Comparison of ENCODE assay signal across 12 cellular contexts in genomic region chr10:62056219-62056618, GRCh38.
DNase-seq lines count a peak whose midpoint lies in the region; TF ChIP-seq lines count a peak whose summit lies in the region.
"Had no signal": no experiment of that assay in that cellular context is flagged by ENCODE, and none has a peak within 500 bp of the region (broad histone marks: within the 10 kb centered on the region; RNA-seq: fewer than 3 reads in every experiment).

No MANE protein-coding gene starts in this region.

- peak overlapping the region; percentile 93 for H3K27ac Mint-ChIP-seq in activated naive CD4-positive, alpha-beta T cell treated with anti-CD3 and anti-CD28 coated beads, Interleukin-2, amount 50 U/mL, for 24 hours
- H3K27ac Mint-ChIP-seq in activated T-helper 2 cell treated with anti-CD3 and anti-CD28 coated beads, Interferon-gamma antibody, Interleukin-2, Interleukin-4, amounts not matched to agents 10 μg/mL and 5 μg/mL and 100 μg/mL, durations not matched to agents 14 hours and 24 hours and 36 hours, result peak overlapping the region; percentile 33

- peaks cover 77% of the 10 kb centered on the region for H3K4me1 ChIP-seq in muscle layer of colon (ENCODE audit: insufficient read depth, low read length)
- H3K4me1 ChIP-seq in thyroid gland, result peaks cover 0 to 6% of the 10 kb centered on the region in 2 donors

- H3K9ac ChIP-seq in muscle layer of colon (ENCODE audit: low read length), result no peak overlapping the region

- intact Hi-C loops in activated T-helper 2 cell treated with anti-CD3 and anti-CD28 coated beads, Interferon-gamma antibody, Interleukin-2, Interleukin-4, amounts not matched to agents 10 μg/mL and 5 μg/mL and 100 μg/mL, durations not matched to agents 14 hours and 24 hours and 36 hours (cut with micrococcal nuclease), result loop anchor here (10.0 kb wide), 1 partner anchor 579 kb away; no protein-coding TSS in a partner anchor
- intact Hi-C loops in thyroid gland (cut with DNase I), result no loop called here

- no peak for DNase-seq in activated naive CD4-positive, alpha-beta T cell treated with Interleukin-2 at 50 U/mL for 16 hours
- no peak for DNase-seq in activated T-helper 2 cell treated with anti-CD3 and anti-CD28 coated beads, Interferon-gamma antibody, Interleukin-2, Interleukin-4, amounts not matched to agents 10 μg/mL and 5 μg/mL and 100 μg/mL, durations not matched to agents 14 hours and 24 hours and 36 hours (ENCODE audit: low spot score)
- no peak for DNase-seq in thyroid gland
- DNase-seq in CD1c-positive myeloid dendritic cell (ENCODE audit: extremely low spot score), result no peak
- no peak for DNase-seq in glomerular visceral epithelial cell (ENCODE audit: extremely low spot score)
- no peak for DNase-seq in SKM-1 treated with dmso at 0.1 percent for 144 hours (lab: John Stamatoyannopoulos, UW; ENCODE audit: unreplicated experiment)
- DNase-seq: MG63; naive thymus-derived CD8-positive, alpha-beta T cell; stimulated activated CD4-positive, alpha-beta T cell treated with anti-CD3 and anti-CD28 coated beads, Interleukin-4, amount 100 ng/mL, for 4 hours had no signal

- H3K36me3 Mint-ChIP-seq in activated naive CD4-positive, alpha-beta T cell treated with anti-CD3 and anti-CD28 coated beads, Interleukin-2, amount 50 U/mL, for 24 hours, result peaks cover 79% of the 10 kb centered on the region
- H3K36me3 Mint-ChIP-seq in activated T-helper 2 cell treated with anti-CD3 and anti-CD28 coated beads, Interferon-gamma antibody, Interleukin-2, Interleukin-4, amounts not matched to agents 10 μg/mL and 5 μg/mL and 100 μg/mL, durations not matched to agents 14 hours and 24 hours and 36 hours (ENCODE audit: low read depth), result peaks cover 100% of the 10 kb centered on the region

- no peak overlapping the region for H3K4me3 ChIP-seq in muscle layer of colon (ENCODE audit: low read depth in 1 of 2, low read length in 2 of 2)
- no peak overlapping the region for H3K4me3 ChIP-seq in thyroid gland (replicated peaks in 1 of 3)
- H3K4me3 ChIP-seq: MG63 had no signal

- TF ChIP-seq POLR2A in thyroid gland (IDR thresholded peaks at IDR 0.05), result no peak

- H3K27ac ChIP-seq in muscle layer of colon (ENCODE audit: low read depth, low read length) (peak overlapping the region; percentile 83), thyroid gland (peak overlapping the region; percentile 66 to 88 (median 72))
- H3K27ac ChIP-seq: C4-2B had no signal

- no peaks in the 10 kb centered on the region for H3K27me3 Mint-ChIP-seq in activated naive CD4-positive, alpha-beta T cell treated with anti-CD3 and anti-CD28 coated beads, Interleukin-2, amount 50 U/mL, for 24 hours
- no peaks in the 10 kb centered on the region for H3K27me3 Mint-ChIP-seq in activated T-helper 2 cell treated with anti-CD3 and anti-CD28 coated beads, Interferon-gamma antibody, Interleukin-2, Interleukin-4, amounts not matched to agents 10 μg/mL and 5 μg/mL and 100 μg/mL, durations not matched to agents 14 hours and 24 hours and 36 hours (ENCODE audit: low read depth)
- H3K27me3 Mint-ChIP-seq: naive thymus-derived CD8-positive, alpha-beta T cell had no signal

- no peak for TF ChIP-seq CTCF in thyroid gland (IDR thresholded peaks at IDR 0.05)

- H3K27me3 ChIP-seq in muscle layer of colon (ENCODE audit: control insufficient read depth in 1 of 2, insufficient read depth in 2 of 2, low read length in 2 of 2) (no peaks in the 10 kb centered on the region), thyroid gland (no peaks in the 10 kb centered on the region)
- H3K27me3 ChIP-seq: MG63 had no signal

- 88 to 92% methylated on average over 2 of the region's 2 CpGs for WGBS in thyroid gland, 2 donors

- H3K9me3 ChIP-seq in muscle layer of colon (ENCODE audit: low read length) (no peaks in the 10 kb centered on the region), thyroid gland (no peaks in the 10 kb centered on the region)
- H3K9me3 ChIP-seq: MG63 had no signal

- H3K4me1 Mint-ChIP-seq in activated naive CD4-positive, alpha-beta T cell treated with anti-CD3 and anti-CD28 coated beads, Interleukin-2, amount 50 U/mL, for 24 hours, result peaks cover 97% of the 10 kb centered on the region
- peaks cover 91% of the 10 kb centered on the region for H3K4me1 Mint-ChIP-seq in activated T-helper 2 cell treated with anti-CD3 and anti-CD28 coated beads, Interferon-gamma antibody, Interleukin-2, Interleukin-4, amounts not matched to agents 10 μg/mL and 5 μg/mL and 100 μg/mL, durations not matched to agents 14 hours and 24 hours and 36 hours (ENCODE audit: low read depth)

- H3K4me3 Mint-ChIP-seq in activated naive CD4-positive, alpha-beta T cell treated with anti-CD3 and anti-CD28 coated beads, Interleukin-2, amount 50 U/mL, for 24 hours, result peak overlapping the region; percentile 94
- H3K4me3 Mint-ChIP-seq in activated T-helper 2 cell treated with anti-CD3 and anti-CD28 coated beads, Interferon-gamma antibody, Interleukin-2, Interleukin-4, amounts not matched to agents 10 μg/mL and 5 μg/mL and 100 μg/mL, durations not matched to agents 14 hours and 24 hours and 36 hours (ENCODE audit: low read depth), result peak overlapping the region; percentile 17
- H3K4me3 Mint-ChIP-seq: naive thymus-derived CD8-positive, alpha-beta T cell had no signal

- H3K9me3 Mint-ChIP-seq in activated naive CD4-positive, alpha-beta T cell treated with anti-CD3 and anti-CD28 coated beads, Interleukin-2, amount 50 U/mL, for 24 hours, result peaks cover 12% of the 10 kb centered on the region
- H3K9me3 Mint-ChIP-seq in activated T-helper 2 cell treated with anti-CD3 and anti-CD28 coated beads, Interferon-gamma antibody, Interleukin-2, Interleukin-4, amounts not matched to agents 10 μg/mL and 5 μg/mL and 100 μg/mL, durations not matched to agents 14 hours and 24 hours and 36 hours, result peaks cover 4% of the 10 kb centered on the region

- H3K36me3 ChIP-seq in muscle layer of colon (ENCODE audit: insufficient read depth, low read length) (peaks cover 45% of the 10 kb centered on the region), thyroid gland (peaks cover 0 to 4% of the 10 kb centered on the region in 2 donors)
